8 cellular contexts compared by ENCODE assay signal in genomic region chr7:102390697-102391484, GRCh38. TPM values are rescaled to one million over a fixed set of nuclear protein-coding genes. Genes with fewer than 3 reads are reported as not detected.
DNase-seq lines count a peak whose midpoint lies in the region; ATAC-seq and TF ChIP-seq lines count a peak whose summit lies in the region.

No MANE protein-coding gene starts in this region.

- no peak overlapping the region for H2AFZ ChIP-seq in GM23248

- H3K9me3 ChIP-seq in BE2C, result no peaks in the 10 kb centered on the region
- no peaks in the 10 kb centered on the region for H3K9me3 ChIP-seq in GM23248 (ENCODE audit: low read depth)
- H3K9me3 ChIP-seq in colonic mucosa, result no peaks in the 10 kb centered on the region
- H3K9me3 ChIP-seq in right lobe of liver, result no peaks in the 10 kb centered on the region

- peak; percentile 98 for TF ChIP-seq CTCF in BE2C (IDR thresholded peaks at IDR 0.05; ENCODE audit: low read depth, low read length)
- TF ChIP-seq CTCF in colonic mucosa (IDR thresholded peaks at IDR 0.05), result peak; percentile 90
- peak; percentile 91 to 98 (median 93) for TF ChIP-seq CTCF in right lobe of liver (IDR thresholded peaks at IDR 0.05)

- H3K36me3 ChIP-seq in BE2C, result peaks cover 17% of the 10 kb centered on the region
- no peaks in the 10 kb centered on the region for H3K36me3 ChIP-seq in GM23248 (ENCODE audit: low read depth)
- no peaks in the 10 kb centered on the region for H3K36me3 ChIP-seq in colonic mucosa
- H3K36me3 ChIP-seq in right lobe of liver, result no peaks in the 10 kb centered on the region

- no peaks in the 10 kb centered on the region for H3K9me2 ChIP-seq in GM23248 (ENCODE audit: insufficient read depth)

- H3K4me1 ChIP-seq in BE2C, result no peaks in the 10 kb centered on the region
- H3K4me1 ChIP-seq in GM23248 (ENCODE audit: insufficient read depth), result no peaks in the 10 kb centered on the region
- no peaks in the 10 kb centered on the region for H3K4me1 ChIP-seq in colonic mucosa
- peaks cover 0 to 4% (median 0%) of the 10 kb centered on the region in 4 donors for H3K4me1 ChIP-seq in right lobe of liver

- H3K4me3 ChIP-seq in BE2C (ENCODE audit: low read depth, low read length) (no peak overlapping the region), GM23248 (no peak overlapping the region), colonic mucosa (no peak overlapping the region), right lobe of liver (no peak overlapping the region)

- H3K9ac ChIP-seq in GM23248 (no peak overlapping the region), colonic mucosa (ENCODE audit: low read depth in 2 of 2, low read length in 2 of 2) (no peak overlapping the region)

- no peak overlapping the region for H3K4me2 ChIP-seq in GM23248 (ENCODE audit: unreplicated experiment)

- peaks cover 16% of the 10 kb centered on the region; the same call in 1 of the 2 replicates for H3F3A ChIP-seq in GM23248 (ENCODE audit: insufficient read depth)

- TF ChIP-seq POLR2A in right lobe of liver (IDR thresholded peaks at IDR 0.05), result no peak

- in situ Hi-C loops in GM23248 (cut with MboI), result loop anchor here (10.0 kb wide), 1 partner anchor 106 kb away; the partner anchor contains the start of gene SH2B2

- WGBS in GM23248 (ENCODE audit: low coverage in 1 of 2, low lambda C conversion rate in 2 of 2, missing lambda C conversion rate in 2 of 2), 2 experiments, result 63 to 66% methylated on average over 12 of the region's 12 CpGs
- WGBS in right lobe of liver (ENCODE audit: insufficient coverage, low coverage, low lambda C conversion rate, missing lambda C conversion rate), result 65% methylated on average over 8 of the region's 12 CpGs

- intact Hi-C loops in colonic mucosa (cut with DNase I), result loop anchor here (1.0 kb wide), 1 partner anchor 112 kb away; no protein-coding TSS in a partner anchor
- intact Hi-C loops in right lobe of liver (cut with DNase I), result loop anchor here (5.0 kb wide), 1 partner anchor 109 kb away; no protein-coding TSS in a partner anchor

- H3K27ac ChIP-seq in GM23248, result no peak overlapping the region
- H3K27ac ChIP-seq in colonic mucosa, result no peak overlapping the region
- H3K27ac ChIP-seq in right lobe of liver, result no peak overlapping the region

- H3K79me2 ChIP-seq in GM23248 (ENCODE audit: insufficient read depth), result no peaks in the 10 kb centered on the region

- H4K20me1 ChIP-seq in GM23248 (ENCODE audit: insufficient read depth), result no peaks in the 10 kb centered on the region

- peak; percentile 94 to 98 (median 98) for ATAC-seq in right lobe of liver
- no peak for ATAC-seq in HG03460 (IDR thresholded peaks at IDR 0.05; ENCODE audit: unreplicated experiment)

- H3K27me3 ChIP-seq in BE2C, result no peaks in the 10 kb centered on the region
- H3K27me3 ChIP-seq in GM23248 (replicated peaks; ENCODE audit: insufficient read depth), result no peaks in the 10 kb centered on the region
- H3K27me3 ChIP-seq in colonic mucosa, result no peaks in the 10 kb centered on the region
- H3K27me3 ChIP-seq in right lobe of liver, result no peaks in the 10 kb centered on the region

- DNase-seq in BE2C, result peak; percentile 91
- peak; percentile 80 for DNase-seq in GM23248
- peak; percentile 29 for DNase-seq in NCI-H345 treated with DMSO at 0.1 percent for 48 hours (lab: John Stamatoyannopoulos, UW; ENCODE audit: unreplicated experiment)
- peak; percentile 77 for DNase-seq in activated CD4-positive, alpha-beta T cell treated with anti-CD3 and anti-CD28 coated beads for 48 hours
- peak; percentile 89 for DNase-seq in colonic mucosa
- peak; percentile 84 to 87 (median 85) for DNase-seq in right lobe of liver
- peak in 2 of 3 donors; percentile 41 to 56 for DNase-seq in stimulated activated CD4-positive, alpha-beta T cell treated with anti-CD3 and anti-CD28 coated beads, TNF-alpha, amount 100 ng/mL, for 1 hour (ENCODE audit: low read depth in 3 of 3, low spot score in 1 of 3)

RNA-seq across cellular contexts. Expression of gene PRKRIP1, which starts 5.3 kb away (rescaled TPM):
- 70.4 TPM for polyA plus RNA-seq in BE2C (2012; ENCODE audit: insufficient read depth, insufficient read length, low read depth)
- total RNA-seq in GM23248 (2014; rRNA removed; shearing (Covaris generic)), result 14.8 and 17.3 TPM in 2 replicates
- 19.1 and 20.3 TPM in 2 replicates for polyA plus RNA-seq in GM23248 (2016; fragmentation: Nextera tagmentation; extraction: Ambion mirVana)
- total RNA-seq in colonic mucosa, result 10 to 100 TPM; 15.1 to 19.4 TPM
- 1 to 10 TPM; 6.1 to 9.8 (median 8.9) TPM for total RNA-seq in right lobe of liver

RNA-seq across cellular contexts. Expression of gene SPDYE6, which starts 34.6 kb away (rescaled TPM):
- not detected for polyA plus RNA-seq in BE2C (2012; ENCODE audit: insufficient read depth, insufficient read length, low read depth)
- total RNA-seq in GM23248 (2014; rRNA removed; shearing (Covaris generic)), result not detected in 2 replicates
- 0.19 TPM in 1 of 2 replicates, not detected in the other for polyA plus RNA-seq in GM23248 (2016; fragmentation: Nextera tagmentation; extraction: Ambion mirVana)
- total RNA-seq in colonic mucosa (not detected), right lobe of liver (not detected)

RNA-seq across cellular contexts. Expression of gene ORAI2, which starts 42.5 kb away (rescaled TPM):
- 50.6 TPM for polyA plus RNA-seq in BE2C (2012; ENCODE audit: insufficient read depth, insufficient read length, low read depth)
- total RNA-seq in GM23248 (2014; rRNA removed; shearing (Covaris generic)), result 42.2 and 47.6 TPM in 2 replicates
- 30.3 and 32.6 TPM in 2 replicates for polyA plus RNA-seq in GM23248 (2016; fragmentation: Nextera tagmentation; extraction: Ambion mirVana)
- 1 to 10 TPM; 3.3 to 5.5 TPM for total RNA-seq in colonic mucosa
- total RNA-seq in right lobe of liver, result 1 to 10 TPM; 1.2 to 4.2 (median 2.6) TPM

Comparison
In these comparisons a context has a peak if more than half of its experiments do, and no peak if none do; other contexts are left out.
1. DNase-seq: peak in every context shown above with its lines; median percentile 91 in BE2C; 89 in colonic mucosa; 85 in right lobe of liver; 80 in GM23248; 77 in activated CD4-positive, alpha-beta T cell treated with anti-CD3 and anti-CD28 coated beads for 48 hours; 48 in stimulated activated CD4-positive, alpha-beta T cell treated with anti-CD3 and anti-CD28 coated beads, TNF-alpha, amount 100 ng/mL, for 1 hour; 29 in NCI-H345 treated with DMSO at 0.1 percent for 48 hours.